ENCODE assay signal across 16 cellular contexts in the genomic region with DNA sequence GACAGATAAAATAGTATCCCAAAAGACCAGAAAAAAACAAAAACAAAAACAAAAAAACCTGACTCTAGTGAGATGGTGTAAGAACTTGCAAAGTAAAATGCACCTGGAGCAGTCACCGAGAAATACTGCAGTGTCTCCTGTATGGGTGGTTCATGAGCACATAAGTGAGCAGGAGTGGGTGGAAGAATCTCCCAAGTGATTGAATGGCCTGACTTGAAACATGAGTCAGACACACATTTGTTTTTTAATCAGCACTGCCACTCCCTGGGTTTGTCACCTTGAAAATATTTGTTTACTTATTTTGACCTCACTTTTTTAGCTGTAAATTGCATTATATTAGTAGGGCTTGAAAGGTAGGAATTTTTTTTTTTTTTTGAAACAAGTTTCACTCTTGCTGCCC. TPM values are rescaled to one million over a fixed set of nuclear protein-coding genes. Genes with fewer than 3 reads are reported as not detected.
DNase-seq lines count a peak whose midpoint lies in the region; ATAC-seq and TF ChIP-seq lines count a peak whose summit lies in the region.
"Had no signal": no experiment of that assay in that cellular context is flagged by ENCODE, and none has a peak within 500 bp of the region (broad histone marks: within the 10 kb centered on the region; RNA-seq: fewer than 3 reads in every experiment).

No MANE protein-coding gene starts in this region.

- peaks cover 64% of the 10 kb centered on the region for H3K36me3 Mint-ChIP-seq in activated CD4-positive, alpha-beta T cell treated with anti-CD3 and anti-CD28 coated beads, Interleukin-2, amount 10 ng/mL, durations not matched to agents 24 days and 14 days (ENCODE audit: low read depth)
- H3K36me3 Mint-ChIP-seq in activated CD4-positive, alpha-beta T cell treated with anti-CD3 and anti-CD28 coated beads, Interleukin-2, amount 10 ng/mL, durations not matched to agents 7 days and 5 days (ENCODE audit: low read depth) = peaks cover 67% of the 10 kb centered on the region

- H3K79me2 ChIP-seq in trophoblast cell (ENCODE audit: control insufficient read depth, insufficient read depth, low read length, poor library complexity) = peaks cover 5% of the 10 kb centered on the region
- H3K79me2 ChIP-seq in SK-N-SH (ENCODE audit: insufficient read depth) = peaks cover 48% of the 10 kb centered on the region

- H2BK12ac ChIP-seq in trophoblast cell (ENCODE audit: low read length) = no peak overlapping the region

- peaks cover 22% of the 10 kb centered on the region for H3K4me1 Mint-ChIP-seq in activated CD4-positive, alpha-beta T cell treated with anti-CD3 and anti-CD28 coated beads, Interleukin-2, amount 10 ng/mL, durations not matched to agents 24 days and 14 days
- H3K4me1 Mint-ChIP-seq in activated CD4-positive, alpha-beta T cell treated with anti-CD3 and anti-CD28 coated beads, Interleukin-2, amount 10 ng/mL, durations not matched to agents 7 days and 5 days = peaks cover 29% of the 10 kb centered on the region

- no peak overlapping the region for H2AFZ ChIP-seq in trophoblast cell (ENCODE audit: insufficient read depth, low read length, poor library complexity)
- no peak overlapping the region for H2AFZ ChIP-seq in SK-N-SH (ENCODE audit: low read depth)

- H3K18ac ChIP-seq in trophoblast cell (ENCODE audit: low read length) = no peak overlapping the region

- H3K4me2 ChIP-seq in trophoblast cell (ENCODE audit: low read length) (no peak overlapping the region), SK-N-SH (no peak overlapping the region)

- H2AK5ac ChIP-seq in trophoblast cell (ENCODE audit: low read length) = no peak overlapping the region

- no peak overlapping the region for H3K9ac ChIP-seq in trophoblast cell (ENCODE audit: low read length)
- H3K9ac ChIP-seq in SK-N-SH = no peak overlapping the region

- no peaks in the 10 kb centered on the region for H3K9me3 ChIP-seq in trophoblast cell (ENCODE audit: insufficient read depth, low read depth, low read length)
- H3K9me3 ChIP-seq in SK-N-SH = peaks cover 3% of the 10 kb centered on the region; the same call in 1 of the 2 replicates
- H3K9me3 ChIP-seq: body of pancreas, upper lobe of left lung had no signal

- no peak overlapping the region for H3K27ac ChIP-seq in RWPE1
- H3K27ac ChIP-seq in trophoblast cell (ENCODE audit: low read depth, low read length) = no peak overlapping the region
- no peak overlapping the region for H3K27ac ChIP-seq in SK-N-SH (ENCODE audit: low read depth in 2 of 2, low read length in 1 of 2)
- H3K27ac ChIP-seq: body of pancreas, upper lobe of left lung had no signal

- H3K4me3 ChIP-seq in fibroblast of mammary gland (ENCODE audit: control insufficient read depth, low read depth, low read length) (no peak overlapping the region), trophoblast cell (ENCODE audit: low read depth, low read length) (no peak overlapping the region), SK-N-SH (ENCODE audit: low read depth in 2 of 2, low read length in 1 of 2) (no peak overlapping the region)
- H3K4me3 ChIP-seq: body of pancreas, upper lobe of left lung had no signal

- no peaks in the 10 kb centered on the region for H3K27me3 Mint-ChIP-seq in activated CD4-positive, alpha-beta T cell treated with anti-CD3 and anti-CD28 coated beads, Interleukin-2, amount 10 ng/mL, durations not matched to agents 24 days and 14 days
- H3K27me3 Mint-ChIP-seq in activated CD4-positive, alpha-beta T cell treated with anti-CD3 and anti-CD28 coated beads, Interleukin-2, amount 10 ng/mL, durations not matched to agents 7 days and 5 days = no peaks in the 10 kb centered on the region

- CTCF ChIA-PET in activated CD4-positive, alpha-beta T cell treated with anti-CD3 and anti-CD28 coated beads, Interleukin-2, amount 10 ng/mL, durations not matched to agents 7 days and 5 days (lab: Charles Lee) = interaction anchor here (0.6 to 1.1 kb wide), 2 partner anchors 9 to 123 kb away, joined by 3 read pairs; a partner anchor contains a TSS
- CTCF ChIA-PET in RWPE1 (lab: Yijun Ruan, JAX) (no interaction called here), SK-N-SH (lab: Yijun Ruan, JAX) (no interaction called here)

- H4K12ac ChIP-seq in trophoblast cell (ENCODE audit: low read depth, low read length) = no peak overlapping the region

- H3F3A ChIP-seq in SK-N-SH (replicated peaks; ENCODE audit: insufficient read depth) = no peaks in the 10 kb centered on the region

- peaks cover 16 to 18% of the 10 kb centered on the region in 2 experiments for H3K36me3 ChIP-seq in trophoblast cell (ENCODE audit: control insufficient read depth in 1 of 2, insufficient read depth in 2 of 2, low read length in 2 of 2)
- peaks cover 26 to 54% of the 10 kb centered on the region in 2 experiments for H3K36me3 ChIP-seq in SK-N-SH (replicated peaks in 1 of 2; ENCODE audit: control insufficient read depth in 1 of 2, insufficient read depth in 2 of 2, low read length in 1 of 2)

- H4K8ac ChIP-seq in trophoblast cell (ENCODE audit: low read depth, low read length) = no peak overlapping the region

- no peak for ATAC-seq in HG03045 (IDR thresholded peaks at IDR 0.05; ENCODE audit: unreplicated experiment)
- ATAC-seq: body of pancreas, left ventricle myocardium superior, Right ventricle myocardium inferior had no signal

- peaks cover 7% of the 10 kb centered on the region for H3K9me3 Mint-ChIP-seq in activated CD4-positive, alpha-beta T cell treated with anti-CD3 and anti-CD28 coated beads, Interleukin-2, amount 10 ng/mL, durations not matched to agents 24 days and 14 days
- H3K9me3 Mint-ChIP-seq in activated CD4-positive, alpha-beta T cell treated with anti-CD3 and anti-CD28 coated beads, Interleukin-2, amount 10 ng/mL, durations not matched to agents 7 days and 5 days = peaks cover 27% of the 10 kb centered on the region

- no peaks in the 10 kb centered on the region for H3K9me2 ChIP-seq in SK-N-SH

- intact Hi-C loops in activated CD4-positive, alpha-beta T cell treated with anti-CD3 and anti-CD28 coated beads, Interleukin-2, amount 10 ng/mL, durations not matched to agents 24 days and 14 days (cut with micrococcal nuclease) = loop anchor here (2.0 to 10.0 kb wide), 5 partner anchors 123 to 621 kb away; a partner anchor contains a TSS

- H3K4me3 Mint-ChIP-seq in activated CD4-positive, alpha-beta T cell treated with anti-CD3 and anti-CD28 coated beads, Interleukin-2, amount 10 ng/mL, durations not matched to agents 24 days and 14 days = peak overlapping the region; percentile 71
- no peak overlapping the region for H3K4me3 Mint-ChIP-seq in activated CD4-positive, alpha-beta T cell treated with anti-CD3 and anti-CD28 coated beads, Interleukin-2, amount 10 ng/mL, durations not matched to agents 7 days and 5 days

- TF ChIP-seq CTCF in RWPE1 (conservative IDR thresholded peaks at IDR 0.05; ENCODE audit: low read depth) = no peak
- TF ChIP-seq CTCF in fibroblast of mammary gland (conservative IDR thresholded peaks at IDR 0.05; ENCODE audit: control insufficient read depth, insufficient read depth, low read depth, low read length) = no peak
- TF ChIP-seq CTCF in SK-N-SH (IDR thresholded peaks at IDR 0.05) = no peak

- no peak for TF ChIP-seq EP300 in SK-N-SH (IDR thresholded peaks at IDR 0.05; ENCODE audit: borderline replicate concordance in 1 of 2, low read depth in 1 of 2, low read length in 1 of 2)

- no peaks in the 10 kb centered on the region for H3K27me3 ChIP-seq in trophoblast cell (ENCODE audit: insufficient read depth, low read length)
- H3K27me3 ChIP-seq in SK-N-SH (ENCODE audit: insufficient read depth) = no peaks in the 10 kb centered on the region
- H3K27me3 ChIP-seq: body of pancreas, upper lobe of left lung had no signal

- H4K91ac ChIP-seq in trophoblast cell (ENCODE audit: low read depth, low read length) = no peak overlapping the region

- no peaks in the 10 kb centered on the region for H4K20me1 ChIP-seq in SK-N-SH (ENCODE audit: insufficient read depth)

- no peak overlapping the region for H3K4ac ChIP-seq in trophoblast cell (ENCODE audit: low read depth, low read length)

- WGBS in trophoblast cell (ENCODE audit: extremely low coverage, insufficient coverage, insufficient read length) = no CpG with 5 or more reads among the region's 1 CpG
- WGBS in SK-N-SH (ENCODE audit: low lambda C conversion rate) = 95% methylated on average over 1 of the region's 1 CpG

- no peak overlapping the region for H3K23ac ChIP-seq in trophoblast cell (ENCODE audit: low read length)

- no peak overlapping the region for H3K27ac Mint-ChIP-seq in activated CD4-positive, alpha-beta T cell treated with anti-CD3 and anti-CD28 coated beads, Interleukin-2, amount 10 ng/mL, durations not matched to agents 24 days and 14 days
- H3K27ac Mint-ChIP-seq in activated CD4-positive, alpha-beta T cell treated with anti-CD3 and anti-CD28 coated beads, Interleukin-2, amount 10 ng/mL, durations not matched to agents 7 days and 5 days = no peak overlapping the region

- H2BK120ac ChIP-seq in trophoblast cell (ENCODE audit: insufficient read depth, low read length, poor library complexity) = no peak overlapping the region

- peaks cover 6% of the 10 kb centered on the region for H3K79me1 ChIP-seq in trophoblast cell (ENCODE audit: low read length)

- POLR2A ChIA-PET in activated CD4-positive, alpha-beta T cell treated with anti-CD3 and anti-CD28 coated beads, Interleukin-2, amount 10 ng/mL, durations not matched to agents 7 days and 5 days (lab: Charles Lee) = no interaction called here
- POLR2A ChIA-PET in RWPE1 (lab: Yijun Ruan, JAX; ENCODE audit: low non-redundant PET) = interaction anchor here (0.7 kb wide), 1 partner anchor 36 kb away, joined by 5 read pairs; no protein-coding TSS in a partner anchor
- POLR2A ChIA-PET in SK-N-SH (lab: Yijun Ruan, JAX) = no interaction called here

- TF ChIP-seq RAD21 in SK-N-SH (IDR thresholded peaks at IDR 0.05; ENCODE audit: low read length) = no peak

- DNase-seq in activated CD4-positive, alpha-beta T cell treated with anti-CD3 and anti-CD28 coated beads, Interleukin-2, amount 10 ng/mL, durations not matched to agents 24 days and 14 days = no peak
- no peak for DNase-seq in activated CD4-positive, alpha-beta T cell treated with anti-CD3 and anti-CD28 coated beads, Interleukin-2, amount 10 ng/mL, durations not matched to agents 7 days and 5 days
- DNase-seq in RWPE1 (ENCODE audit: low spot score) (peak; percentile 32), fibroblast of mammary gland (ENCODE audit: low read depth) (peak; percentile 28), trophoblast cell (peak; percentile 80 to 89), NCI-H2227 (lab: John Stamatoyannopoulos, UW; ENCODE audit: unreplicated experiment) (no peak), SK-N-SH (no peak)
- DNase-seq: body of pancreas; left ventricle myocardium superior; NCI-H187 treated with DMSO at 0.1 percent for 48 hours; NCI-H82; occipital lobe; stimulated activated CD4-positive, alpha-beta T cell treated with anti-CD3 and anti-CD28 coated beads, Interleukin-12 subunit alpha, Interleukin-12 subunit beta, amount 100 ng/mL, for 4 hours; upper lobe of left lung had no signal

- H3K4me1 ChIP-seq in trophoblast cell (ENCODE audit: control insufficient read depth in 1 of 2, insufficient read depth in 2 of 2, low read length in 2 of 2) (peaks cover 0 to 2% of the 10 kb centered on the region in 2 experiments), SK-N-SH (ENCODE audit: control insufficient read depth in 1 of 2, insufficient read depth in 2 of 2, low read depth in 1 of 2, low read length in 1 of 2) (peaks cover 0 to 3% of the 10 kb centered on the region in 2 experiments; a peak in 2 of 4 replicates)

- no peak overlapping the region for H3K14ac ChIP-seq in trophoblast cell (ENCODE audit: low read length)

- H2BK5ac ChIP-seq in trophoblast cell (ENCODE audit: low read depth, low read length, poor library complexity) = no peak overlapping the region

RNA-seq across cellular contexts. Expression of a gene that starts 2.0 kb away (rescaled TPM):
- total RNA-seq in activated CD4-positive, alpha-beta T cell treated with anti-CD3 and anti-CD28 coated beads, Interleukin-2, amount 10 ng/mL, durations not matched to agents 24 days and 14 days = 14.2 and 14.8 TPM in 2 replicates
- 10 to 100 TPM; 20.2 to 25.8 TPM for total RNA-seq in activated CD4-positive, alpha-beta T cell treated with anti-CD3 and anti-CD28 coated beads, Interleukin-2, amount 10 ng/mL, durations not matched to agents 7 days and 5 days
- 23.9 and 25.2 TPM in 2 replicates for polyA plus RNA-seq in trophoblast cell (2013)
- polyA plus RNA-seq in SK-N-SH (2012; rRNA removed) = 2.4 and 3.8 TPM in 2 replicates
- polyA plus RNA-seq in SK-N-SH (2012; cell fraction: cytosol; rRNA removed) = 2.2 and 2.5 TPM in 2 replicates
- 6.2 and 9.6 TPM in 2 replicates for polyA plus RNA-seq in SK-N-SH (2012; cell fraction: nucleus; rRNA removed)

Comparison
In these comparisons a context has a peak if more than half of its experiments do, and no peak if none do; other contexts are left out.
1. DNase-seq: peak in RWPE1 (single experiment), fibroblast of mammary gland (single experiment) and trophoblast cell (2 of 2); none in activated CD4-positive, alpha-beta T cell treated with anti-CD3 and anti-CD28 coated beads, Interleukin-2, amount 10 ng/mL, durations not matched to agents 24 days and 14 days (single experiment), activated CD4-positive, alpha-beta T cell treated with anti-CD3 and anti-CD28 coated beads, Interleukin-2, amount 10 ng/mL, durations not matched to agents 7 days and 5 days (single experiment), NCI-H2227 (single experiment) and SK-N-SH (single experiment).